Comparison of ENCODE assay signal across 27 cellular contexts in the genomic region with DNA sequence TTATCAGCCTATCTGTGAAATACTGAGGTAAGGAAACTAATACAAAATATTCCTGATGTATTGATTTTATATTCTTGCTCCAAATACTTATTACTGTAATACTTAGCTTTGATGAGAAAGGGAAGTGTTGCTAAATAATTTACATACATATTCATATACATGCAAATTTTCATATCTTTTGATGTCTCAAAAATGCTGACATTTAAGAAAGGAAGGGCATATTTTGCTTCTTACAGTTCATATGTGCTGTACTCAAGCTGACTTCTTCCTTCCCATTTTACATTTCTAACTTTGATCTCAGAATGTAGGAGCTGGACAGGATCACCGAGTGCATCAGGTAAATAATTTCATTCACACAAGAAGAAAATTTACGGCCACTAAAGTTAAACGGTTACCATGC.
"Had no signal": no experiment of that assay in that cellular context is flagged by ENCODE, and none has a peak within 500 bp of the region (broad histone marks: within the 10 kb centered on the region; RNA-seq: fewer than 3 reads in every experiment).

No MANE protein-coding gene starts in this region.

- H3K4me3 ChIP-seq: stomach, suprapubic skin, testis, thoracic aorta, thyroid gland, tibial artery, tibial nerve, transverse colon, upper lobe of left lung, upper lobe of right lung, uterus, vagina had no signal

- ATAC-seq: stimulated activated effector memory CD8-positive, alpha-beta T cell treated with anti-CD3 and anti-CD28 coated beads, Interleukin-12 subunit alpha, Interleukin-12 subunit beta, amount 100 ng/mL, for 72 hours; stimulated activated memory B cell treated with anti-CD40 and anti-IgM and Interleukin-4, amounts not matched to agents 10 μg/mL and 1 μg/mL and 100 μg/mL, for 72 hours; stimulated activated naive B cell treated with anti-CD40 and anti-IgM and Interleukin-4, amounts not matched to agents 10 μg/mL and 1 μg/mL and 100 μg/mL, for 72 hours; stimulated activated naive CD8-positive, alpha-beta T cell treated with anti-CD3 and anti-CD28 coated beads, Interleukin-15, amount 100 ng/mL, for 72 hours; stimulated activated naive CD8-positive, alpha-beta T cell treated with anti-CD3 and anti-CD28 coated beads, Interleukin-15, Interleukin-2, amounts not matched to agents 100 U/mL and 50 U/mL, for 24 hours; upper lobe of right lung had no signal

- FAIRE-seq: urothelium cell line had no signal

- H3K4me1 ChIP-seq: stomach, suprapubic skin, testis, thyroid gland, tibial artery, tibial nerve, transverse colon, upper lobe of left lung, upper lobe of right lung, uterus, vagina had no signal

- H3K9me3 ChIP-seq: suprapubic skin, testis, thoracic aorta, thyroid gland, tibial artery, transverse colon, upper lobe of left lung, upper lobe of right lung, uterus, vagina had no signal

- H3K27me3 ChIP-seq: stomach, suprapubic skin, testis, thyroid gland, tibial artery, tibial nerve, transverse colon, upper lobe of left lung, upper lobe of right lung, uterus, vagina had no signal

- H3K36me3 ChIP-seq: stomach, suprapubic skin, thoracic aorta, thyroid gland, tibial artery, tibial nerve, transverse colon, upper lobe of left lung, upper lobe of right lung, uterus, vagina had no signal

- DNase-seq: stimulated activated CD4-positive, alpha-beta T cell treated with anti-CD3 and anti-CD28 coated beads, Interleukin-2, amount 100 ng/mL, for 48 hours; stimulated activated CD4-positive, alpha-beta T cell treated with anti-CD3 and anti-CD28 coated beads, Interleukin-4, amount 100 ng/mL, for 1 hour; stimulated activated CD4-positive, alpha-beta T cell treated with anti-CD3 and anti-CD28 coated beads, Interleukin-4, amount 100 ng/mL, for 24 hours; stimulated activated CD4-positive, alpha-beta T cell treated with anti-CD3 and anti-CD28 coated beads, Interleukin-4, amount 100 ng/mL, for 4 hours; stimulated activated CD8-positive, alpha-beta memory T cell treated with anti-CD3 and anti-CD28 coated beads, Interleukin-4, amount 100 ng/mL, for 48 hours; stimulated activated naive B cell treated with anti-CD40 and anti-IgM and Interleukin-4, amounts not matched to agents 10 μg/mL and 1 μg/mL and 100 μg/mL, for 72 hours; stimulated activated naive CD4-positive, alpha-beta T cell; stimulated activated naive CD4-positive, alpha-beta T cell treated with Interleukin-2 at 50 U/mL for 16 hours; stimulated activated naive CD8-positive, alpha-beta T cell treated with anti-CD3 and anti-CD28 coated beads, Interleukin-15, amount 100 ng/mL, for 72 hours; stimulated activated naive CD8-positive, alpha-beta T cell treated with anti-CD3 and anti-CD28 coated beads, Interleukin-15, Interleukin-2, amounts not matched to agents 100 U/mL and 50 U/mL, for 24 hours; stomach; substantia nigra; testis; thyroid gland; tibial artery; transverse colon; trophoblast cell; upper lobe of left lung; upper lobe of right lung; uterus had no signal

- H3K27ac ChIP-seq: stomach, suprapubic skin, testis, thoracic aorta, thyroid gland, tibial artery, tibial nerve, transverse colon, upper lobe of left lung, upper lobe of right lung, uterus, vagina had no signal
